In genomic region chr19:48461982-48462655, GRCh38 we compare ENCODE assay signal across 1 cellular context.
A peak's percentile ranks its signal among the peaks of the same experiment; 100 is the strongest.
TF ChIP-seq lines count a peak whose summit lies in the region.

No MANE protein-coding gene starts in this region.

TF ChIP-seq in WTC11, 78 proteins besides CTCF, POLR2A, EP300 and RAD21 (continued from another document and continues in another):
- TF ChIP-seq ATF6 (CRISPR knock-in tag; IDR thresholded peaks at IDR 0.05), result no peak
- peak; percentile 71 for TF ChIP-seq USF2 (CRISPR knock-in tag; IDR thresholded peaks at IDR 0.05)
- TF ChIP-seq NR3C1 (CRISPR knock-in tag; conservative IDR thresholded peaks at IDR 0.05; ENCODE audit: low read depth), result peak; percentile 92; the same call in 1 of the 2 replicates
- no peak for TF ChIP-seq NFATC4 (CRISPR knock-in tag; IDR thresholded peaks at IDR 0.05)
- no peak for TF ChIP-seq ERG (CRISPR knock-in tag; IDR thresholded peaks at IDR 0.05)
- TF ChIP-seq MAX (CRISPR knock-in tag; IDR thresholded peaks at IDR 0.05), result peak; percentile 100
- peak; percentile 97 for TF ChIP-seq ZBTB21 (CRISPR knock-in tag; IDR thresholded peaks at IDR 0.05; ENCODE audit: borderline replicate concordance)
- TF ChIP-seq ZNF423 (CRISPR knock-in tag; IDR thresholded peaks at IDR 0.05), result no peak
- peak; percentile 80 for TF ChIP-seq E2F4 (CRISPR knock-in tag; IDR thresholded peaks at IDR 0.05; ENCODE audit: borderline replicate concordance, low read depth)
- no peak for TF ChIP-seq ZSCAN18 (CRISPR knock-in tag; IDR thresholded peaks at IDR 0.05)
- peak; percentile 91 for TF ChIP-seq ATF1 (CRISPR knock-in tag; IDR thresholded peaks at IDR 0.05)
- no peak for TF ChIP-seq ZNF396 (CRISPR knock-in tag; IDR thresholded peaks at IDR 0.05; ENCODE audit: borderline replicate concordance)
- peak; percentile 99 for TF ChIP-seq FOXP4 (CRISPR knock-in tag; IDR thresholded peaks at IDR 0.05)
- TF ChIP-seq ZNF138 (CRISPR knock-in tag; conservative IDR thresholded peaks at IDR 0.05), result peak; percentile 98
- TF ChIP-seq ELF4 (CRISPR knock-in tag; IDR thresholded peaks at IDR 0.05; ENCODE audit: low read depth), result no peak
- no peak for TF ChIP-seq ZNF263 (CRISPR knock-in tag; IDR thresholded peaks at IDR 0.05; ENCODE audit: low read depth)
- no peak for TF ChIP-seq ZMAT4 (CRISPR knock-in tag; IDR thresholded peaks at IDR 0.05)
- TF ChIP-seq GTF2I (CRISPR knock-in tag; conservative IDR thresholded peaks at IDR 0.05), result no peak
- TF ChIP-seq CREM (CRISPR knock-in tag; IDR thresholded peaks at IDR 0.05), result no peak
- peak; percentile 68; the same call in 1 of the 2 replicates for TF ChIP-seq NR1H2 (CRISPR knock-in tag; IDR thresholded peaks at IDR 0.05)
- peak; percentile 91 for TF ChIP-seq SMAD4 (CRISPR knock-in tag; IDR thresholded peaks at IDR 0.05)
- peak; percentile 89; the same call in 1 of the 2 replicates for TF ChIP-seq TEAD4 (CRISPR knock-in tag; IDR thresholded peaks at IDR 0.05)
- peak; percentile 96; the same call in 1 of the 2 replicates for TF ChIP-seq ZNF219 (CRISPR knock-in tag; IDR thresholded peaks at IDR 0.05; ENCODE audit: borderline replicate concordance)
- peak; percentile 95 for TF ChIP-seq ZNF281 (CRISPR knock-in tag; IDR thresholded peaks at IDR 0.05)
- TF ChIP-seq PRRX2 (CRISPR knock-in tag; IDR thresholded peaks at IDR 0.05), result no peak
- TF ChIP-seq TEAD1 (CRISPR knock-in tag; IDR thresholded peaks at IDR 0.05), result peak; percentile 99
- no peak for TF ChIP-seq AR (CRISPR knock-in tag; IDR thresholded peaks at IDR 0.05)
- no peak for TF ChIP-seq GRHL2 (CRISPR knock-in tag; IDR thresholded peaks at IDR 0.05; ENCODE audit: insufficient replicate concordance, severe bottlenecking)
- no peak for TF ChIP-seq HMGA2 (CRISPR knock-in tag; IDR thresholded peaks at IDR 0.05)
- peak; percentile 96 for TF ChIP-seq FOXK1 (CRISPR knock-in tag; IDR thresholded peaks at IDR 0.05)
- no peak for TF ChIP-seq RORB (CRISPR knock-in tag; IDR thresholded peaks at IDR 0.05)
- no peak for TF ChIP-seq STAT6 (CRISPR knock-in tag; conservative IDR thresholded peaks at IDR 0.05; ENCODE audit: low read depth)
- peak; percentile 90; the same call in 1 of the 2 replicates for TF ChIP-seq ZNF121 (CRISPR knock-in tag; IDR thresholded peaks at IDR 0.05)
- TF ChIP-seq MXD4 (CRISPR knock-in tag; IDR thresholded peaks at IDR 0.05; ENCODE audit: borderline replicate concordance), result no peak
- TF ChIP-seq MLX (CRISPR knock-in tag; IDR thresholded peaks at IDR 0.05), result no peak
- TF ChIP-seq JUN (CRISPR knock-in tag; IDR thresholded peaks at IDR 0.05), result peak; percentile 97; the same call in 1 of the 2 replicates
- 0 out of 2 replicates have a peak, but pooled peaks have one; percentile 72 for TF ChIP-seq ZNF317 (CRISPR knock-in tag; IDR thresholded peaks at IDR 0.05; ENCODE audit: borderline replicate concordance, low read depth)
- peak; percentile 97; the same call in 1 of the 2 replicates for TF ChIP-seq NFE2L1 (CRISPR knock-in tag; IDR thresholded peaks at IDR 0.05)
- no peak for TF ChIP-seq SOX15 (CRISPR knock-in tag; IDR thresholded peaks at IDR 0.05)
- TF ChIP-seq RELA (CRISPR knock-in tag; IDR thresholded peaks at IDR 0.05; ENCODE audit: borderline replicate concordance), result peak; percentile 99
- peak; percentile 91 for TF ChIP-seq CBFB (CRISPR knock-in tag; IDR thresholded peaks at IDR 0.05; ENCODE audit: low read depth)
- TF ChIP-seq TCF7 (CRISPR knock-in tag; IDR thresholded peaks at IDR 0.05; ENCODE audit: low read depth), result peak; percentile 97
- peak; percentile 65 for TF ChIP-seq NFYB (CRISPR knock-in tag; conservative IDR thresholded peaks at IDR 0.05; ENCODE audit: low read depth)
- no peak for TF ChIP-seq EMX1 (CRISPR knock-in tag; IDR thresholded peaks at IDR 0.05)
- TF ChIP-seq TP53 (CRISPR knock-in tag; IDR thresholded peaks at IDR 0.05), result peak; percentile 98
- TF ChIP-seq ETV6 (CRISPR knock-in tag; IDR thresholded peaks at IDR 0.05), result peak; percentile 99
- TF ChIP-seq FOXP1 (CRISPR knock-in tag; IDR thresholded peaks at IDR 0.05; ENCODE audit: borderline replicate concordance), result peak; percentile 100
